9 cellular contexts compared by ENCODE assay signal in genomic region chr4:139808381-139809206, GRCh38.
DNase-seq lines count a peak whose midpoint lies in the region; ATAC-seq and TF ChIP-seq lines count a peak whose summit lies in the region.
"Had no signal": no experiment of that assay in that cellular context is flagged by ENCODE, and none has a peak within 500 bp of the region (broad histone marks: within the 10 kb centered on the region; RNA-seq: fewer than 3 reads in every experiment).

No MANE protein-coding gene starts in this region.

- ATAC-seq in left cardiac atrium (peak; percentile 12 to 34), gastrocnemius medialis (peak; percentile 72 to 80), GM21528 (IDR thresholded peaks at IDR 0.05; ENCODE audit: low FRiP score, unreplicated experiment) (no peak)

- H3K4me3 ChIP-seq in gastrocnemius medialis (no peak overlapping the region), ascending aorta (no peak overlapping the region)

- H3K9me3 ChIP-seq in gastrocnemius medialis (peaks cover 0 to 6% (median 0%) of the 10 kb centered on the region in 3 donors), ascending aorta (no peaks in the 10 kb centered on the region)

- H3K4me1 ChIP-seq in gastrocnemius medialis: peaks cover 14 to 15% of the 10 kb centered on the region in 2 donors
- H3K4me1 ChIP-seq in ascending aorta: peaks cover 0 to 10% of the 10 kb centered on the region in 2 donors

- TF ChIP-seq POLR2A in gastrocnemius medialis (IDR thresholded peaks at IDR 0.05): no peak

- H3K36me3 ChIP-seq in gastrocnemius medialis: no peaks in the 10 kb centered on the region
- H3K36me3 ChIP-seq in ascending aorta: no peaks in the 10 kb centered on the region

- no peak for TF ChIP-seq CTCF in gastrocnemius medialis (IDR thresholded peaks at IDR 0.05 in 4 of 5, conservative IDR thresholded peaks at IDR 0.05 in 1 of 5)
- TF ChIP-seq CTCF in ascending aorta (IDR thresholded peaks at IDR 0.05): no peak

- peak; percentile 1 for DNase-seq in DMS53 (lab: John Stamatoyannopoulos, UW)
- DNase-seq in DMS53 treated with DMSO at 0.1 percent for 48 hours (lab: John Stamatoyannopoulos, UW; ENCODE audit: unreplicated experiment): no peak
- DNase-seq in NCI-H69 (lab: John Stamatoyannopoulos, UW): peak; percentile 76
- DNase-seq in left cardiac atrium: no peak
- DNase-seq in gastrocnemius medialis: no peak
- no peak for DNase-seq in ascending aorta (ENCODE audit: low spot score in 2 of 2)
- DNase-seq in hypothalamus (lab: John Stamatoyannopoulos, UW): no peak

- intact Hi-C loops in left cardiac atrium (cut with DNase I) (no loop called here), gastrocnemius medialis (cut with DNase I; ENCODE audit: low total_unique reads) (no loop called here), ascending aorta (cut with DNase I) (no loop called here)

- in situ Hi-C loops in gastrocnemius medialis (cut with MboI; ENCODE audit: low sequenced_read_pairs in 4 of 4): no loop called here

- H3K27me3 ChIP-seq in gastrocnemius medialis (no peaks in the 10 kb centered on the region), ascending aorta (no peaks in the 10 kb centered on the region)

- peak overlapping the region; percentile 9 to 56 (median 29) for H3K27ac ChIP-seq in gastrocnemius medialis
- no peak overlapping the region for H3K27ac ChIP-seq in ascending aorta
- H3K27ac ChIP-seq: 22Rv1 had no signal

Comparison
In these comparisons a context has a peak if more than half of its experiments do, and no peak if none do; other contexts are left out.
1. DNase-seq: peak in DMS53 (single experiment) and NCI-H69 (single experiment); none in DMS53 treated with DMSO at 0.1 percent for 48 hours (single experiment), left cardiac atrium (single experiment), gastrocnemius medialis (0 of 2), ascending aorta (0 of 2) and hypothalamus (0 of 51).
2. H3K27ac ChIP-seq: peak in gastrocnemius medialis (4 of 4); none in ascending aorta (0 of 2).